ENCODE assay signal across 8 cellular contexts in the genomic region with DNA sequence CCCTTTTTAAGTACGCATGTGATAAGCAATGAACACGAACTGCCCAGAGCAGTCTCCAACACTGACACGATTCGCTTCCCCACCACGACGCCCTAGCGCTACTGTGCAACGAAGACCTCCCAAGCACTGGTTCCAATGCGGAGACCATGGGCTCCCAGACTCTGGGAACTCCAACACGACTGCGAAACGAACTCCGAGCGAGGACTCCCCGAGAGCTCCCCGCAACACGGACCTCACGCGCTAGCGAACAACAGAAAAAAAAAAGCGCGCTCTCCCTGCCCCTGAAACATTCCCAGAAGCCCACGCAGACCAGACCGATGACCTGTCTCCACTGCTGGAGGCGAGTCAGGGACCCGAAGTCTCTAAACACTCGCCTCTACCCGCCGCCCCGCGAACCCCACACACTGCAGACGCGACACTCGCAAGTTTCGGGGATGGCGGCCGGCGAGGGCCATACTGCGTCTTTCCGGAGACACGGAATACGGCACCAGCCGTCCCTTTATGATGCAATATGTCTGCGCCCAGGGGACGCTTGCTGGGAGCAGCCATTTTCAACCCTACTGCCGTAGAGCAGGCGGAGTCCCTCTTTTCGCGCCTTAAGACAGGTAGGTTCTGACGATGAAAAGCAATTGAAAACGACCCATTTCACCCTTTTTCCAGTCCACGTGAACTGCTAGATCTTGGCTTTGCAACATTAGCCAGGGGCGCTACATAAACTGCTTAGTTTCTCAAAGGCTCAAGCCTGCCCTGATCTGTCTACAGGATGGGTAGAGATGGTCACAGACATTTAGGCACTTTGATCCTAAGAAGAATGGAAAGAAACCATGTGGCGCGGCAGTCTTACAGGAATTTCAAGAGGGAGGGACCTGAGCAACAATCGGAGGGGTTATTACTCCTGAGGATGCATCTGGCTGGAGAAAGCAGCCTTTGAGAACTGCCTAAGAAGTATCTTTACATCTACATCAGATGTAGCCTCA. TPM values are rescaled to one million over a fixed set of nuclear protein-coding genes. Genes with fewer than 3 reads are reported as not detected.
A peak's percentile ranks its signal among the peaks of the same experiment; 100 is the strongest.
DNase-seq lines count a peak whose midpoint lies in the region; ATAC-seq and TF ChIP-seq lines count a peak whose summit lies in the region.

Gene ZNF577, minus strand, starts transcription at position 430 of the 977 bp plus-strand sequence. CDS start 7,569 bp downstream, outside the sequence.

- peak; percentile 100 for ATAC-seq in sciatic nerve

- H3K4me3 ChIP-seq in HEK293 (ENCODE audit: low read depth, low read length), result peak within 1 kb of the TSS; percentile 65
- peak within 1 kb of the TSS; percentile 74 for H3K4me3 ChIP-seq in iPS-18c (ENCODE audit: insufficient read depth, low read depth, low read length)
- H3K4me3 ChIP-seq in vagina, result peak within 1 kb of the TSS; percentile 43 to 53

- no peak for TF ChIP-seq CTCF in HEK293 (tag by site-specific recombination; IDR thresholded peaks at IDR 0.05)
- no peak for TF ChIP-seq CTCF in vagina (IDR thresholded peaks at IDR 0.05)

- peak within 1 kb of the TSS; percentile 3; the same call in 1 of the 2 replicates for H3K27ac ChIP-seq in HEK293 (ENCODE audit: extremely low read depth, low read depth, low read length)
- peak within 1 kb of the TSS; percentile 65 for H3K27ac ChIP-seq in caudate nucleus (ENCODE audit: low read depth, low read length)
- H3K27ac ChIP-seq in vagina, result peak within 1 kb of the TSS; percentile 14

- POLR2A ChIA-PET in HEK293 (lab: Yijun Ruan, JAX), result interaction anchor here (0.5 kb wide), 2 partner anchors 114 to 674 kb away, joined by 3 to 5 read pairs; no protein-coding TSS in a partner anchor

- H3K9me3 ChIP-seq in HEK293 (ENCODE audit: control insufficient read depth, insufficient read depth, low read depth, low read length) (0 out of 2 replicates have a peak, but pooled peaks cover 3% of the 10 kb centered on the region), iPS-18c (ENCODE audit: control insufficient read depth, insufficient read depth, low read length) (peaks cover 19% of the 10 kb centered on the region), vagina (peaks cover 47% of the 10 kb centered on the region)

- H3K4me1 ChIP-seq in HEK293 (ENCODE audit: control insufficient read depth, insufficient read depth, low read length) (no peaks in the 10 kb centered on the region), vagina (peaks cover 6% of the 10 kb centered on the region)

- CTCF ChIA-PET in HEK293 (lab: Yijun Ruan, JAX), result no interaction called here

- peak in 3 of 4 experiments; percentile 13 to 24 (median 24) for DNase-seq in activated CD4-positive, CD25-positive, alpha-beta regulatory T cell (lab: John Stamatoyannopoulos, UW)
- DNase-seq in caudate nucleus (lab: John Stamatoyannopoulos, UW) (peak in 60 of 61 donors; percentile 24 to 96 (median 84)), sciatic nerve (ENCODE audit: low spot score) (peak; percentile 94), vagina (ENCODE audit: extremely low spot score in 2 of 2) (no peak), DMS153 treated with DMSO at 0.1 percent for 48 hours (lab: John Stamatoyannopoulos, UW; ENCODE audit: unreplicated experiment) (no peak), NCI-H774 (lab: John Stamatoyannopoulos, UW) (no peak)

- H3K36me3 ChIP-seq in HEK293 (ENCODE audit: control insufficient read depth in 2 of 2, insufficient read depth in 1 of 2, low read length in 2 of 2), result peaks cover 9 to 52% of the 10 kb centered on the region in 2 experiments; a peak in 2 of 3 replicates
- H3K36me3 ChIP-seq in vagina, result peaks cover 13 to 42% of the 10 kb centered on the region in 2 donors

- intact Hi-C loops in sciatic nerve (cut with DNase I), result no loop called here
- intact Hi-C loops in vagina (cut with DNase I), result no loop called here

- no peak for TF ChIP-seq POLR2A in vagina (IDR thresholded peaks at IDR 0.05)

- H3K27me3 ChIP-seq in vagina, result no peaks in the 10 kb centered on the region

TF ChIP-seq in HEK293, 187 proteins besides CTCF, POLR2A, EP300 and RAD21 (continues in another document):
- TF ChIP-seq RBAK (tag by site-specific recombination; IDR thresholded peaks at IDR 0.05), result no peak
- TF ChIP-seq ZNF280D (tag by site-specific recombination; IDR thresholded peaks at IDR 0.05), result no peak; the same call in 1 of the 2 replicates
- TF ChIP-seq ZNF266 (tag by site-specific recombination; IDR thresholded peaks at IDR 0.05; ENCODE audit: low read depth), result no peak
- TF ChIP-seq BCL11A (tag by site-specific recombination; IDR thresholded peaks at IDR 0.05; ENCODE audit: low read depth), result no peak
- TF ChIP-seq KLF16 (tag by site-specific recombination; IDR thresholded peaks at IDR 0.05), result no peak
- no peak for TF ChIP-seq GFI1B (tag by site-specific recombination; IDR thresholded peaks at IDR 0.05)
- TF ChIP-seq ZNF398 (tag by site-specific recombination; IDR thresholded peaks at IDR 0.05), result peak; percentile 20; the same call in 1 of the 2 replicates
- TF ChIP-seq ZNF140 (tag by site-specific recombination; IDR thresholded peaks at IDR 0.05), result no peak
- no peak for TF ChIP-seq ZNF776 (tag by site-specific recombination; IDR thresholded peaks at IDR 0.05; ENCODE audit: borderline replicate concordance)
- 0 out of 2 replicates have a peak, but pooled peaks have one; percentile 45 for TF ChIP-seq ZNF785 (tag by site-specific recombination; IDR thresholded peaks at IDR 0.05)
- no peak for TF ChIP-seq EGR2 (tag by site-specific recombination; IDR thresholded peaks at IDR 0.05; ENCODE audit: low read depth)
- no peak for TF ChIP-seq ZBTB7A (tag by site-specific recombination; IDR thresholded peaks at IDR 0.05; ENCODE audit: low read depth)
- no peak for TF ChIP-seq ZNF354C (tag by site-specific recombination; IDR thresholded peaks at IDR 0.05; ENCODE audit: borderline replicate concordance, low read depth)
- no peak; the same call in none of the 2 replicates for TF ChIP-seq ZFP69B (tag by site-specific recombination; IDR thresholded peaks at IDR 0.05)
- TF ChIP-seq ZNF214 (tag by site-specific recombination; IDR thresholded peaks at IDR 0.05; ENCODE audit: borderline replicate concordance), result no peak
- TF ChIP-seq ZNF324 (tag by site-specific recombination; IDR thresholded peaks at IDR 0.05), result no peak
- no peak for TF ChIP-seq HOXA7 (CRISPR knock-in tag; IDR thresholded peaks at IDR 0.05; ENCODE audit: borderline replicate concordance)
- TF ChIP-seq KLF8 (tag by site-specific recombination; IDR thresholded peaks at IDR 0.05), result peak; percentile 41; the same call in 1 of the 2 replicates
- TF ChIP-seq KLF7 (tag by site-specific recombination; IDR thresholded peaks at IDR 0.05; ENCODE audit: borderline replicate concordance), result no peak
- TF ChIP-seq, protein P1, sequence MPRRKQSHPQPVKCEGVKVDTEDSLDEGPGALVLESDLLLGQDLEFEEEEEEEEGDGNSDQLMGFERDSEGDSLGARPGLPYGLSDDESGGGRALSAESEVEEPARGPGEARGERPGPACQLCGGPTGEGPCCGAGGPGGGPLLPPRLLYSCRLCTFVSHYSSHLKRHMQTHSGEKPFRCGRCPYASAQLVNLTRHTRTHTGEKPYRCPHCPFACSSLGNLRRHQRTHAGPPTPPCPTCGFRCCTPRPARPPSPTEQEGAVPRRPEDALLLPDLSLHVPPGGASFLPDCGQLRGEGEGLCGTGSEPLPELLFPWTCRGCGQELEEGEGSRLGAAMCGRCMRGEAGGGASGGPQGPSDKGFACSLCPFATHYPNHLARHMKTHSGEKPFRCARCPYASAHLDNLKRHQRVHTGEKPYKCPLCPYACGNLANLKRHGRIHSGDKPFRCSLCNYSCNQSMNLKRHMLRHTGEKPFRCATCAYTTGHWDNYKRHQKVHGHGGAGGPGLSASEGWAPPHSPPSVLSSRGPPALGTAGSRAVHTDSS (tag by site-specific recombination; IDR thresholded peaks at IDR 0.05), result no peak
- TF ChIP-seq TCF7L2 (IDR thresholded peaks at IDR 0.05; ENCODE audit: borderline replicate concordance, low read depth, low read length), result no peak
- TF ChIP-seq ZNF514 (tag by site-specific recombination; IDR thresholded peaks at IDR 0.05), result no peak
- TF ChIP-seq ZNF112 (tag by site-specific recombination; IDR thresholded peaks at IDR 0.05), result no peak
- no peak for TF ChIP-seq ZNF10 (tag by site-specific recombination; IDR thresholded peaks at IDR 0.05)

RNA-seq across cellular contexts. Expression of gene ZNF577, which starts in this region (rescaled TPM):
- total RNA-seq in sciatic nerve, result 25.6 TPM
- total RNA-seq in vagina, result 14.2 TPM

Comparison
In these comparisons a context has a peak if more than half of its experiments do, and no peak if none do; other contexts are left out.
1. H3K27ac ChIP-seq: peak in every context shown above with its lines; median percentile 65 in caudate nucleus; 14 in vagina; 3 in HEK293.
2. DNase-seq: peak in activated CD4-positive, CD25-positive, alpha-beta regulatory T cell (3 of 4), caudate nucleus (60 of 61) and sciatic nerve (single experiment); none in vagina (0 of 2), DMS153 treated with DMSO at 0.1 percent for 48 hours (single experiment) and NCI-H774 (single experiment).
3. Peak in every context shown above with its lines, with median percentiles within 50 percentile points of each other: H3K4me3 ChIP-seq.